ENCODE assay signal across 10 cellular contexts in the genomic region with DNA sequence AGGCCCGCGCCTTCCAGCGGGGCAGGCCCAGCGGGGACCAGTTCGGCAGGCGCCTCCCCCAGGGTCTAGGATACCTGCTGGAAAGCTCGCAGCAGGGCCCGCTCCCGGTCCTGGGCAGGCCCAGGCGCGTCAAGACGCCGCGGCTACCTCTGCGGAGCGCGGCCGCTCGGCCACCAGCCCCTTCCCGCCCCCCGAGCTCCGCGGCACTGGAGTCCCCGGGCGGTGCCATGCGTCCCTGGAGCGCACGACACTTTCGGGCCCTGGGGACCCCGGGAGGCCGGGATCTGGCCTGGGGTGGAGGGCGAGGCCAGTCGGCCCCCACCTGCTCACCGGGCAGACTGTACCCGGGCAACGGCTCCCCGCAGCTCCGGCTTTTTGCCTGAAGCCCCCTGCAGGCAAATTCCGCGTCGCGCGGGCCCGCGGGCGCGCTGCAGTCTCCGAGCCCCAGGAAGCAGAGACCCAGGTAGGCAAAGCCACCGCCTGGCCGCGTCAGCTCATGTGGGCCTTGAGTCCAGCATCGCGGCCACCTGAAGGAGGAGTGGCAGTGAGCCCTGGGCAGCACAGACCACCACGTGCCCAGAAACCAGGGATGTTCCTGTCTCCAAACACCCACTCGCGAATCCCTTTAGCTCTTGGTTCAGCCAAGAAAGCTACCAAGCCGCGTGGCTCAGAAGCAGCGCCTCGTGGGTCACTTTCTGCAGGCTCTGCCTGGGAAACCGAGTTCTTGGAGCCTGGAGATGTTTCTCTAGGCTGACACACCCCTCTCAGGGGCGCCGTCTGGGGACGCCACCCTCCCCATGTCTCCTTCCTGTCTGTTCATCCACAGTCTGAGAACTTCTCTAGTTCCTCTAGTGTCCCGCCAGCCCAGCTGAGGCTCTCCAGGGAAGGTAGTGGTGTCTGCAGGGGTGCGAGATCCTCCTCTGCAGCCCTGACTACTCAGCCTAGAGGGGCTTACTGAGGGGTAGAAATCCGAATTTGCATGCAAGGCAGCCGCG. TPM values are rescaled to one million over a fixed set of nuclear protein-coding genes. Genes with fewer than 3 reads are reported as not detected.
DNase-seq lines count a peak whose midpoint lies in the region; ATAC-seq and TF ChIP-seq lines count a peak whose summit lies in the region.
"Had no signal": no experiment of that assay in that cellular context is flagged by ENCODE, and none has a peak within 500 bp of the region (broad histone marks: within the 10 kb centered on the region; RNA-seq: fewer than 3 reads in every experiment).

No MANE protein-coding gene starts in this region.

- H3K4me3 Mint-ChIP-seq in CD14-positive monocyte (peak overlapping the region; percentile 74 to 89), GM23338 (peak overlapping the region; percentile 62)
- H3K4me3 Mint-ChIP-seq in activated naive CD8-positive, alpha-beta T cell = peak overlapping the region; percentile 70

- H3K4me1 Mint-ChIP-seq in CD14-positive monocyte (peaks cover 35% of the 10 kb centered on the region), GM23338 (peaks cover 4% of the 10 kb centered on the region; the same call in 1 of the 3 replicates)
- H3K4me1 Mint-ChIP-seq in activated naive CD8-positive, alpha-beta T cell (ENCODE audit: low read depth) = peaks cover 10% of the 10 kb centered on the region

- DNase-seq in CD14-positive monocyte (ENCODE audit: low spot score) = peak; percentile 63
- DNase-seq in GM23338 (ENCODE audit: low spot score) = peak; percentile 66
- DNase-seq in left lobe of liver (ENCODE audit: low spot score) = no peak
- DNase-seq in central memory CD4-positive, alpha-beta T cell = no peak
- no peak for DNase-seq in stimulated activated CD4-positive, alpha-beta T cell treated with anti-CD3 and anti-CD28 coated beads, Interleukin-12 subunit alpha, Interleukin-12 subunit beta, amount 100 ng/mL, for 4 hours

- intact Hi-C loops in CD14-positive monocyte (cut with micrococcal nuclease) = loop anchor here in 1 of 2 donors (10.0 kb wide), 1 partner anchor 47 kb away; no protein-coding TSS in a partner anchor

- no peaks in the 10 kb centered on the region for H3F3A ChIP-seq in GM23338 (replicated peaks; ENCODE audit: low read depth)

- no peak overlapping the region for H3K27ac ChIP-seq in GM23338 (ENCODE audit: low read depth)

- H3K27me3 Mint-ChIP-seq in CD14-positive monocyte (ENCODE audit: low read depth in 3 of 3) = peaks cover 2 to 6% (median 3%) of the 10 kb centered on the region in 3 donors
- H3K27me3 Mint-ChIP-seq in GM23338 (ENCODE audit: insufficient read depth, low read depth, poor library complexity) = peaks cover 13% of the 10 kb centered on the region
- H3K27me3 Mint-ChIP-seq in activated naive CD8-positive, alpha-beta T cell = peaks cover 5% of the 10 kb centered on the region

- no peaks in the 10 kb centered on the region for H3K79me2 ChIP-seq in GM23338 (replicated peaks; ENCODE audit: insufficient read depth)

- TF ChIP-seq CTCF in CD14-positive monocyte (IDR thresholded peaks at IDR 0.05) = no peak
- TF ChIP-seq CTCF in GM23338 (conservative IDR thresholded peaks at IDR 0.05; ENCODE audit: low read depth in 2 of 2) = 0 out of 4 replicates have a peak, but pooled peaks of 1 of the 2 experiments have one; percentile 12

- H3K9me3 Mint-ChIP-seq in CD14-positive monocyte = peaks cover 0 to 3% (median 2%) of the 10 kb centered on the region in 7 donors
- no peaks in the 10 kb centered on the region for H3K9me3 Mint-ChIP-seq in GM23338
- peaks cover 4% of the 10 kb centered on the region for H3K9me3 Mint-ChIP-seq in activated naive CD8-positive, alpha-beta T cell (ENCODE audit: low read depth)

- H3K4me3 ChIP-seq in GM23338 = peak overlapping the region; percentile 52

- peak; percentile 95 for ATAC-seq in GM23338
- ATAC-seq in left lobe of liver = peak; percentile 56
- ATAC-seq in GM19351 (IDR thresholded peaks at IDR 0.05; ENCODE audit: unreplicated experiment) = no peak
- no peak for ATAC-seq in GM18502 (IDR thresholded peaks at IDR 0.05; ENCODE audit: poor library complexity, unreplicated experiment)

- H4K20me1 ChIP-seq in GM23338 (replicated peaks; ENCODE audit: insufficient read depth) = no peaks in the 10 kb centered on the region

- no peaks in the 10 kb centered on the region for H3K9me2 ChIP-seq in GM23338 (ENCODE audit: insufficient read depth)

- peak overlapping the region; percentile 79 for H3K4me2 ChIP-seq in GM23338

- H3K36me3 Mint-ChIP-seq in CD14-positive monocyte (peaks cover 0 to 3% of the 10 kb centered on the region in 2 donors), GM23338 (ENCODE audit: low read depth) (no peaks in the 10 kb centered on the region)
- peaks cover 3% of the 10 kb centered on the region for H3K36me3 Mint-ChIP-seq in activated naive CD8-positive, alpha-beta T cell

- H3K4me1 ChIP-seq in GM23338 (ENCODE audit: insufficient read depth) = no peaks in the 10 kb centered on the region

- H3K27me3 ChIP-seq in GM23338 (ENCODE audit: insufficient read depth) = peaks cover 25% of the 10 kb centered on the region

- H3K27ac Mint-ChIP-seq in CD14-positive monocyte (peak overlapping the region in 5 of 7 donors; percentile 46 to 65 (median 64)), GM23338 (no peak overlapping the region)
- H3K27ac Mint-ChIP-seq in activated naive CD8-positive, alpha-beta T cell = no peak overlapping the region
- H3K27ac Mint-ChIP-seq: CD8-positive, alpha-beta memory T cell had no signal

- peak overlapping the region; percentile 72 for H2AFZ ChIP-seq in GM23338

- no peaks in the 10 kb centered on the region for H3K36me3 ChIP-seq in GM23338 (ENCODE audit: insufficient read depth)

TF ChIP-seq in GM23338, 12 proteins besides CTCF, POLR2A, EP300 and RAD21:
- TF ChIP-seq EZH2phosphoT487 (IDR thresholded peaks at IDR 0.05; ENCODE audit: unreplicated experiment) (no peak), ZNF114 (CRISPR knock-in tag; IDR thresholded peaks at IDR 0.05) (no peak), STAT1 (IDR thresholded peaks at IDR 0.05; ENCODE audit: unreplicated experiment) (no peak), POLR2AphosphoS5 (IDR thresholded peaks at IDR 0.05; ENCODE audit: low read depth) (no peak)

RNA-seq across cellular contexts. Expression of gene APBB1IP, which starts 46.1 kb away (rescaled TPM):
- polyA plus RNA-seq in CD14-positive monocyte = 10 to 100 TPM; 24.6 to 45.4 TPM
- total RNA-seq in GM23338 (2014; rRNA removed; shearing (Covaris generic)) = 0.14 TPM in 1 of 2 replicates, not detected in the other
- polyA plus RNA-seq in GM23338 (2016; fragmentation: Nextera tagmentation; extraction: Ambion mirVana) = 0.07 and 0.16 TPM in 2 replicates
- 16.1 TPM for total RNA-seq in left lobe of liver
- total RNA-seq: SK-MEL-5 had no signal

Comparison
In these comparisons a context has a peak if more than half of its experiments do, and no peak if none do; other contexts are left out.
1. DNase-seq: peak in CD14-positive monocyte (single experiment) and GM23338 (single experiment); none in left lobe of liver (single experiment), central memory CD4-positive, alpha-beta T cell (single experiment) and stimulated activated CD4-positive, alpha-beta T cell treated with anti-CD3 and anti-CD28 coated beads, Interleukin-12 subunit alpha, Interleukin-12 subunit beta, amount 100 ng/mL, for 4 hours (single experiment).
2. H3K27ac Mint-ChIP-seq: peak in CD14-positive monocyte (5 of 7); none in GM23338 (single experiment) and activated naive CD8-positive, alpha-beta T cell (single experiment).
3. ATAC-seq: peak in GM23338 (single experiment) and left lobe of liver (single experiment); none in GM19351 (single experiment) and GM18502 (single experiment).
4. RNA of gene APBB1IP, which starts 46.1 kb away (total RNA-seq): 16.1 TPM in left lobe of liver (single experiment); 0.14 TPM in GM23338; every median in the first group is over 10 times any median in the second.
5. Peak in every context shown above with its lines, with median percentiles within 50 percentile points of each other: H3K4me3 Mint-ChIP-seq.